Comparison of ENCODE assay signal across 14 cellular contexts in the genomic region with DNA sequence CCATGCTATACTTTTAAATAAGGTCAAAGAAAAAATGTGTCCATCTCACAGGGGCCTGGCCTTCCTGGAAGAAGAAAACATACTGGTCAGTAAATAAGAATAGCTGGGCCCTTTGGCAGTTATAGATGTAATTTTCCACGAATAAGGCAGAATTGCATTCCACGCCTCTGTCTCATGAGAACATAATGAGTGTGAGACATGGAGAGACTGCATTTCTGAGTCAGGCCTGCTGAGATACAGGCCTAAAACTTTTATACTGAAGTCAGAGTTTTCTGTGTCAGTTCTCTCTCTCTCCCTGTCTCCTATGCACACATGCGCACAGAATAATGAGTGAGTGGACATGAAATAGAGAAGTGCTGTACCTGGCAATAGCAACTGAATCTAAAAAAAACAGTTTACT. TPM values are rescaled to one million over a fixed set of nuclear protein-coding genes. Genes with fewer than 3 reads are reported as not detected.
DNase-seq lines count a peak whose midpoint lies in the region; ATAC-seq and TF ChIP-seq lines count a peak whose summit lies in the region.
"Had no signal": no experiment of that assay in that cellular context is flagged by ENCODE, and none has a peak within 500 bp of the region (broad histone marks: within the 10 kb centered on the region; RNA-seq: fewer than 3 reads in every experiment).

No MANE protein-coding gene starts in this region.

- H3K4me1 ChIP-seq in GM23248 (ENCODE audit: insufficient read depth) (peaks cover 39% of the 10 kb centered on the region), right cardiac atrium (ENCODE audit: control insufficient read depth, insufficient read depth, low read length) (peaks cover 4% of the 10 kb centered on the region), Karpas-422 (ENCODE audit: low read length) (no peaks in the 10 kb centered on the region), MM.1S (ENCODE audit: low read length) (no peaks in the 10 kb centered on the region)
- no peaks in the 10 kb centered on the region for H3K4me1 ChIP-seq in effector memory CD4-positive, alpha-beta T cell (ENCODE audit: control insufficient read depth, insufficient read depth, low read length, poor library complexity, severe bottlenecking)

- no peak for TF ChIP-seq CTCF in MM.1S (IDR thresholded peaks at IDR 0.05; ENCODE audit: low read length)

- no peaks in the 10 kb centered on the region for H3K9me3 ChIP-seq in GM23248 (ENCODE audit: low read depth)
- no peaks in the 10 kb centered on the region for H3K9me3 ChIP-seq in right cardiac atrium (ENCODE audit: control insufficient read depth, low read length)
- H3K9me3 ChIP-seq in Karpas-422 (ENCODE audit: low read length): no peaks in the 10 kb centered on the region
- H3K9me3 ChIP-seq in MM.1S (replicated peaks; ENCODE audit: insufficient read depth, low read length): no peaks in the 10 kb centered on the region
- H3K9me3 ChIP-seq in effector memory CD4-positive, alpha-beta T cell (ENCODE audit: control insufficient read depth, low read length): no peaks in the 10 kb centered on the region

- intact Hi-C loops in right cardiac atrium (cut with DNase I): no loop called here

- H3K36me3 ChIP-seq in GM23248 (ENCODE audit: low read depth) (0 out of 2 replicates have a peak, but pooled peaks cover 4% of the 10 kb centered on the region), Karpas-422 (ENCODE audit: insufficient read depth, low read length) (no peaks in the 10 kb centered on the region), MM.1S (replicated peaks; ENCODE audit: insufficient read depth, low read length) (no peaks in the 10 kb centered on the region)
- H3K36me3 ChIP-seq in effector memory CD4-positive, alpha-beta T cell (ENCODE audit: control insufficient read depth, insufficient read depth, low read length): no peaks in the 10 kb centered on the region

- no peaks in the 10 kb centered on the region for H4K20me1 ChIP-seq in GM23248 (ENCODE audit: insufficient read depth)
- H4K20me1 ChIP-seq in Karpas-422 (ENCODE audit: insufficient read depth, low read depth, low read length): no peaks in the 10 kb centered on the region
- no peaks in the 10 kb centered on the region for H4K20me1 ChIP-seq in MM.1S (ENCODE audit: insufficient read depth, low read length)

- DNase-seq in GM23248: peak; percentile 96
- DNase-seq in astrocyte of the hippocampus (ENCODE audit: low read depth, low spot score): peak; percentile 91
- DNase-seq in right cardiac atrium: no peak
- DNase-seq in stromal cell of bone marrow (ENCODE audit: low read depth): peak; percentile 94
- DNase-seq in Karpas-422: no peak
- DNase-seq in MM.1S: no peak
- no peak for DNase-seq in effector memory CD4-positive, alpha-beta T cell
- DNase-seq in erythroblast (lab: John Stamatoyannopoulos, UW): no peak
- DNase-seq: activated CD4-positive, alpha-beta T cell treated with anti-CD3 and anti-CD28 coated beads for 4 hours; DMS153; H9; midbrain; NCI-H2081 treated with DMSO at 0.1 percent for 48 hours had no signal

- H3K27me3 ChIP-seq in GM23248 (replicated peaks; ENCODE audit: insufficient read depth) (no peaks in the 10 kb centered on the region), right cardiac atrium (ENCODE audit: control insufficient read depth, insufficient read depth) (no peaks in the 10 kb centered on the region), Karpas-422 (ENCODE audit: low read length) (no peaks in the 10 kb centered on the region), MM.1S (replicated peaks; ENCODE audit: insufficient read depth, low read length) (no peaks in the 10 kb centered on the region)
- H3K27me3 ChIP-seq in effector memory CD4-positive, alpha-beta T cell (replicated peaks; ENCODE audit: control insufficient read depth, insufficient read depth, low read length, poor library complexity, severe bottlenecking): no peaks in the 10 kb centered on the region

- H3K79me2 ChIP-seq in GM23248 (ENCODE audit: insufficient read depth) (peaks cover 90% of the 10 kb centered on the region), Karpas-422 (ENCODE audit: low read length) (no peaks in the 10 kb centered on the region), MM.1S (ENCODE audit: low read length) (no peaks in the 10 kb centered on the region)

- no peak for TF ChIP-seq POLR2A in erythroblast (IDR thresholded peaks at IDR 0.05; ENCODE audit: low read length)

- H3K9ac ChIP-seq in GM23248: peak overlapping the region; percentile 65
- H3K9ac ChIP-seq in Karpas-422 (ENCODE audit: low read length): no peak overlapping the region
- no peak overlapping the region for H3K9ac ChIP-seq in MM.1S (ENCODE audit: low read length)

- H3K4me2 ChIP-seq in GM23248 (ENCODE audit: unreplicated experiment) (peak overlapping the region; percentile 68), Karpas-422 (ENCODE audit: low read depth, low read length, poor library complexity, severe bottlenecking) (no peak overlapping the region), MM.1S (ENCODE audit: low read depth, low read length) (no peak overlapping the region)

- H2AFZ ChIP-seq in GM23248 (0 out of 2 replicates have a peak overlapping the region, but pooled peaks have one; percentile 15), Karpas-422 (ENCODE audit: low read length) (no peak overlapping the region), MM.1S (ENCODE audit: low read length) (no peak overlapping the region)

- peak; percentile 66 to 82 for ATAC-seq in right cardiac atrium
- ATAC-seq: Panc1 had no signal

- H3K4me3 ChIP-seq in GM23248: no peak overlapping the region
- no peak overlapping the region for H3K4me3 ChIP-seq in right cardiac atrium (ENCODE audit: low read length)
- H3K4me3 ChIP-seq in Karpas-422 (ENCODE audit: low read length): no peak overlapping the region
- no peak overlapping the region for H3K4me3 ChIP-seq in MM.1S (ENCODE audit: low read length)
- no peak overlapping the region for H3K4me3 ChIP-seq in effector memory CD4-positive, alpha-beta T cell (ENCODE audit: insufficient read depth, low read depth, low read length, poor library complexity, severe bottlenecking)

- H3K9me2 ChIP-seq in GM23248 (ENCODE audit: insufficient read depth) (no peaks in the 10 kb centered on the region), Karpas-422 (replicated peaks; ENCODE audit: insufficient read depth, low read length) (no peaks in the 10 kb centered on the region), MM.1S (replicated peaks; ENCODE audit: insufficient read depth, low read length) (no peaks in the 10 kb centered on the region)

- H3F3A ChIP-seq in GM23248 (ENCODE audit: insufficient read depth) (peaks cover 33% of the 10 kb centered on the region), MM.1S (ENCODE audit: insufficient read depth, low read length) (no peaks in the 10 kb centered on the region)

- 6% methylated on average over 3 of the region's 3 CpGs for WGBS in GM23248 (ENCODE audit: low coverage in 1 of 2, low lambda C conversion rate in 2 of 2, missing lambda C conversion rate in 2 of 2), 2 experiments
- 69% methylated on average over 3 of the region's 3 CpGs for WGBS in right cardiac atrium

- H3K27ac ChIP-seq in GM23248: peak overlapping the region; percentile 89
- H3K27ac ChIP-seq in right cardiac atrium (ENCODE audit: low read length): peak overlapping the region; percentile 51
- no peak overlapping the region for H3K27ac ChIP-seq in Karpas-422 (ENCODE audit: low read length)
- H3K27ac ChIP-seq in MM.1S (ENCODE audit: low read length): no peak overlapping the region
- no peak overlapping the region for H3K27ac ChIP-seq in effector memory CD4-positive, alpha-beta T cell (ENCODE audit: insufficient read depth, low read length, poor library complexity, severe bottlenecking)

- in situ Hi-C loops in GM23248 (cut with MboI): no loop called here

RNA-seq across cellular contexts. Expression of a gene that starts 20.4 kb away (rescaled TPM):
- 87.9 and 93.5 TPM in 2 replicates for total RNA-seq in GM23248 (2014; rRNA removed; shearing (Covaris generic))
- polyA plus RNA-seq in GM23248 (2016; fragmentation: Nextera tagmentation; extraction: Ambion mirVana) (75.4 and 78.5 TPM in 2 replicates), right cardiac atrium (32.2 TPM)
- 100 to 1,000 TPM in 1 of 4 donors, 10 to 100 TPM in 3; 43.2 to 111 (median 60.7) TPM for total RNA-seq in right cardiac atrium
- total RNA-seq in Karpas-422 (2014; rRNA removed; shearing (Covaris generic); ENCODE audit: low replicate concordance): not detected in 2 replicates

Comparison
In these comparisons a context has a peak if more than half of its experiments do, and no peak if none do; other contexts are left out.
1. DNase-seq: peak in GM23248 (single experiment), astrocyte of the hippocampus (single experiment) and stromal cell of bone marrow (single experiment); none in right cardiac atrium (0 of 3), Karpas-422 (single experiment), MM.1S (single experiment), effector memory CD4-positive, alpha-beta T cell (0 of 3) and erythroblast (0 of 2).
2. H3K27ac ChIP-seq: peak in GM23248 (single experiment) and right cardiac atrium (single experiment); none in Karpas-422 (single experiment), MM.1S (single experiment) and effector memory CD4-positive, alpha-beta T cell (single experiment).
3. RNA of a gene that starts 20.4 kb away (total RNA-seq): 87.9 to 93.5 TPM in GM23248 and 43.2 to 111 TPM in right cardiac atrium; not detected in Karpas-422; every median in the first group is over 10 times any median in the second.